Comparison of ENCODE assay signal across 19 cellular contexts in the genomic region with DNA sequence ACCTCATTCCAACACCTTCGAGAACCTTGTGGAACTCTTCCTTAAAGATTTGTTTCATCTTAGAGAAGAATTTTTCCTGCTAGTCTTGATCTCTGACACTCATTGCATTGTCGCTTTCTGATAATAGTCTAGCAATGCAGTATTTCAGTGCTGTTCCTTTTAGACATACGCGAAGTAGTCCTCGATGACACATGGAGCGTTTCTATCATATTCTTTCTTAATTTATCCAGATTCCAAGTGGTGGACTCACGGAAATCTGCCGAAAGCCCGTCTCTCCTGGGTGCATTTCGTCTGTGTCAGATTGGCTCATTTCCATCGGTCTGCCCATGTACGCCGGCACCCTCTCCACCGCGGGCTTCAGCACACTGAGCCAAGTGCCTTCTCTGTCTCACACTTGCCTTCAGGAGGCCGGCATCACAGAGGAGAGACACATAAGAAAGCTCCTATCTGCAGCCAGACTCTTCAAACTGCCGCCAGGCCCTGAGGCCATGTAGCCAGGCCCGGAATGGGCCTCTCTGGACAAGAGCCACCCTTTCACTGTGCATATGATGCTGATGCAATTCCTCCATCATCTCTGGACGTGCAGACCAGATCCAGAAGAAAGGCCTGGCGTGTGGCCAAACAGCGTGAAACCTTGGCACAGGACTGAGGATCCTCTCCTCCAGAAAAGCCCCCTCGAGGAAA.
DNase-seq lines count a peak whose midpoint lies in the region; ATAC-seq lines count a peak whose summit lies in the region.
"Had no signal": no experiment of that assay in that cellular context is flagged by ENCODE, and none has a peak within 500 bp of the region (broad histone marks: within the 10 kb centered on the region; RNA-seq: fewer than 3 reads in every experiment).

No MANE protein-coding gene starts in this region.

- H3K27ac Mint-ChIP-seq in activated T-cell treated with anti-CD3 and anti-CD28 coated beads, Interleukin-2, amount 50 U/mL, for 72 hours = no peak overlapping the region
- H3K27ac Mint-ChIP-seq: activated naive CD8-positive, alpha-beta T cell; T-helper 2 cell treated with Interferon-gamma antibody and Interleukin-4, amounts not matched to agents 5 μg/mL and 100 μg/mL, for 36 hours had no signal

- no peak overlapping the region for H3K4me3 Mint-ChIP-seq in activated T-cell treated with anti-CD3 and anti-CD28 coated beads, Interleukin-2, amount 50 U/mL, for 72 hours
- H3K4me3 Mint-ChIP-seq: activated naive CD8-positive, alpha-beta T cell; T-helper 2 cell treated with Interferon-gamma antibody and Interleukin-4, amounts not matched to agents 5 μg/mL and 100 μg/mL, for 36 hours had no signal

- H3K4me1 Mint-ChIP-seq in activated T-cell treated with anti-CD3 and anti-CD28 coated beads, Interleukin-2, amount 50 U/mL, for 72 hours (ENCODE audit: low read depth) = no peaks in the 10 kb centered on the region

- no peak overlapping the region for H2BK15ac ChIP-seq in mesenchymal stem cell (ENCODE audit: low read depth, poor library complexity, severe bottlenecking)

- no peak for ATAC-seq in HG03378 (IDR thresholded peaks at IDR 0.05; ENCODE audit: unreplicated experiment)
- no peak for ATAC-seq in activated T-cell treated with anti-CD3 and anti-CD28 coated beads, Interleukin-2, amount 50 U/mL, for 72 hours (replicated peaks in 1 of 2)

- peaks cover 3% of the 10 kb centered on the region for H3K27me3 Mint-ChIP-seq in activated T-cell treated with anti-CD3 and anti-CD28 coated beads, Interleukin-2, amount 50 U/mL, for 72 hours (ENCODE audit: low read depth)

- no peaks in the 10 kb centered on the region for H3K9me3 Mint-ChIP-seq in activated T-cell treated with anti-CD3 and anti-CD28 coated beads, Interleukin-2, amount 50 U/mL, for 72 hours
- H3K9me3 Mint-ChIP-seq: T-helper 2 cell treated with Interferon-gamma antibody and Interleukin-4, amounts not matched to agents 5 μg/mL and 100 μg/mL, for 36 hours had no signal

- H3K4me1 ChIP-seq in mesenchymal stem cell (ENCODE audit: control insufficient read depth, insufficient read depth, low read depth, low read length) = no peaks in the 10 kb centered on the region
- H3K4me1 ChIP-seq: colonic mucosa had no signal

- H3K4ac ChIP-seq in mesenchymal stem cell (ENCODE audit: low read depth in 1 of 2, low read length in 2 of 2) = no peak overlapping the region

- no peak overlapping the region for H4K8ac ChIP-seq in mesenchymal stem cell (ENCODE audit: low read length)

- no peaks in the 10 kb centered on the region for H3K36me3 Mint-ChIP-seq in activated T-cell treated with anti-CD3 and anti-CD28 coated beads, Interleukin-2, amount 50 U/mL, for 72 hours (ENCODE audit: insufficient read depth in 2 of 2)
- H3K36me3 Mint-ChIP-seq: activated naive CD8-positive, alpha-beta T cell had no signal

- peaks cover 29 to 98% of the 10 kb centered on the region in 2 experiments for H3K36me3 ChIP-seq in mesenchymal stem cell (ENCODE audit: control insufficient read depth in 1 of 2, insufficient read depth in 2 of 2, low read depth in 1 of 2, low read length in 2 of 2)
- H3K36me3 ChIP-seq: colonic mucosa, neutrophil had no signal

- no peak overlapping the region for H2BK120ac ChIP-seq in mesenchymal stem cell (ENCODE audit: low read depth, low read length)

- H3K18ac ChIP-seq in mesenchymal stem cell (ENCODE audit: low read depth in 1 of 2, low read length in 2 of 2) = no peak overlapping the region

- H3K4me2 ChIP-seq in mesenchymal stem cell (ENCODE audit: low read length, poor library complexity, severe bottlenecking) = no peak overlapping the region

- H4K91ac ChIP-seq in mesenchymal stem cell (ENCODE audit: low read length) = no peak overlapping the region

- H3K9me3 ChIP-seq in mesenchymal stem cell (ENCODE audit: control insufficient read depth, low read length) = peaks cover 4% of the 10 kb centered on the region
- H3K9me3 ChIP-seq: colonic mucosa, esophagus muscularis mucosa, neutrophil had no signal

- no peak overlapping the region for H2AK5ac ChIP-seq in mesenchymal stem cell (ENCODE audit: low read length, severe bottlenecking)

- in situ Hi-C loops in SK-MEL-5 (cut with HindIII; ENCODE audit: low pct_unique_long_range_greater_than_20kb, low sequenced_read_pairs) = no loop called here

- H3K79me1 ChIP-seq in mesenchymal stem cell (replicated peaks; ENCODE audit: low read length, poor library complexity, severe bottlenecking) = peaks cover 1% of the 10 kb centered on the region

- H3K27me3 ChIP-seq in mesenchymal stem cell (ENCODE audit: control insufficient read depth in 1 of 2, insufficient read depth in 1 of 2, low read length in 2 of 2) = no peaks in the 10 kb centered on the region
- H3K27me3 ChIP-seq: colonic mucosa, esophagus muscularis mucosa had no signal

- H3K27ac ChIP-seq in mesenchymal stem cell (ENCODE audit: low read length, poor library complexity, severe bottlenecking) = no peak overlapping the region
- H3K27ac ChIP-seq: colonic mucosa, neutrophil had no signal

- 95% methylated on average over 21 of the region's 22 CpGs for WGBS in mesenchymal stem cell

- no peak overlapping the region for H2AFZ ChIP-seq in mesenchymal stem cell (ENCODE audit: low read depth, low read length)

- no peak overlapping the region for H2BK5ac ChIP-seq in mesenchymal stem cell (ENCODE audit: low read depth, low read length, poor library complexity, severe bottlenecking)

- DNase-seq in Ammon's horn (ENCODE audit: low spot score) (peak; percentile 54), SK-MEL-5 (ENCODE audit: low read depth, low spot score) (peak; percentile 97), fibroblast of peridontal ligament (ENCODE audit: extremely low read depth) (peak; percentile 33), mesenchymal stem cell (no peak), HK-2 (ENCODE audit: unreplicated experiment) (no peak), NCI-H1417 (lab: John Stamatoyannopoulos, UW) (no peak)
- no peak for DNase-seq in activated T-cell treated with anti-CD3 and anti-CD28 coated beads, Interleukin-2, amount 50 U/mL, for 72 hours
- DNase-seq: activated CD4-positive, alpha-beta T cell treated with anti-CD3 and anti-CD28 coated beads for 4 hours; activated T-cell treated with anti-CD3 and anti-CD28 coated beads for 4 hours; colonic mucosa; DMS153; mesendoderm; NCI-H2029 treated with DMSO at 0.1 percent for 48 hours; stimulated activated naive CD4-positive, alpha-beta T cell treated with Interleukin-2 at 50 U/mL for 16 hours had no signal

- H3K4me3 ChIP-seq in mesenchymal stem cell (ENCODE audit: insufficient read depth in 1 of 2, low read depth in 1 of 2, low read length in 2 of 2) = peak overlapping the region in 1 of 2 experiments; percentile 9
- H3K4me3 ChIP-seq: colonic mucosa, esophagus muscularis mucosa had no signal

- no peak overlapping the region for H2BK12ac ChIP-seq in mesenchymal stem cell (ENCODE audit: low read length in 2 of 2)

- no peak overlapping the region for H3K14ac ChIP-seq in mesenchymal stem cell (ENCODE audit: low read length in 2 of 2)

- peak overlapping the region in 1 of 2 experiments; percentile 15 for H3K23ac ChIP-seq in mesenchymal stem cell (ENCODE audit: low read length in 2 of 2)

- peak overlapping the region; percentile 60 for H3K9ac ChIP-seq in mesenchymal stem cell (ENCODE audit: low read length)

Comparison
In these comparisons a context has a peak if more than half of its experiments do, and no peak if none do; other contexts are left out.
1. DNase-seq: peak in Ammon's horn (single experiment), SK-MEL-5 (single experiment) and fibroblast of peridontal ligament (single experiment); none in mesenchymal stem cell (single experiment), activated T-cell treated with anti-CD3 and anti-CD28 coated beads, Interleukin-2, amount 50 U/mL, for 72 hours (0 of 2), HK-2 (single experiment) and NCI-H1417 (0 of 3).